Comparison of ENCODE assay signal across 39 cellular contexts in the genomic region with DNA sequence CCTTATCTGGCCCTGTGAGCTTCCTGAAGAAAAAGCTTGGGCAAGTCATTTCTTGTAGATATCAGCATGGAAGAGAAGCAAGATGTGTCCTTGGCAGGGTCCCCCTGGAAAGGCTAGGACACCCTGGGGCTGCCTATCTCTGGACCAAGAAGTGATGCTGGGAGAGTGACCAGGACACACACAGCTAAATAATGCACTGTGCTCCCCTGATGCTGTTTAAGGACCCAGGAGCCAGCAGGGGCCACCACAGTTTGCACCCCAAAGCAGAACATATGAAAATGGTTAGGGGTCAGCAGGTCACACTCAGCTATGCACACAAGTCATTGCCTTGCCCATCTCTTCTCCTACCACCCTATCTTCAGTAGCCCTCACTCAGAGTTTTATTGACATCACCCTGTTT. TPM values are rescaled to one million over a fixed set of nuclear protein-coding genes. Genes with fewer than 3 reads are reported as not detected.
"Had no signal": no experiment of that assay in that cellular context is flagged by ENCODE, and none has a peak within 500 bp of the region (broad histone marks: within the 10 kb centered on the region; RNA-seq: fewer than 3 reads in every experiment).

No MANE protein-coding gene starts in this region.

- DNase-seq: Karpas-422, Kasumi-1, MG63, MM.1S, MV-4-11, NCI-H1048, NCI-H1092, NCI-H1092 treated with DMSO at 0.1 percent for 48 hours, NCI-H1105, NCI-H1105 treated with DMSO at 0.1 percent for 48 hours, NCI-H1417, NCI-H1417 treated with DMSO at 0.1 percent for 48 hours, NCI-H1436, NCI-H1436 treated with DMSO at 0.1 percent for 48 hours, NCI-H146, NCI-H1694, NCI-H1694 treated with DMSO at 0.1 percent for 48 hours, NCI-H187, NCI-H187 treated with DMSO at 0.1 percent for 48 hours, NCI-H1930, NCI-H2029, NCI-H2029 treated with DMSO at 0.1 percent for 48 hours, NCI-H2081, NCI-H2081 treated with DMSO at 0.1 percent for 48 hours, NCI-H2107, NCI-H2171, NCI-H2171 treated with DMSO at 0.1 percent for 48 hours, NCI-H2227 treated with DMSO at 0.1 percent for 48 hours, NCI-H226, NCI-H345, NCI-H446, NCI-H446 treated with DMSO at 0.1 percent for 48 hours, NCI-H510A, NCI-H510A treated with DMSO at 0.1 percent for 48 hours had no signal

- H3K9ac ChIP-seq: KMS-11 had no signal

- H3K9me3 ChIP-seq: MG63 had no signal

- H3K4me3 ChIP-seq: MG63 had no signal

- H3K27ac ChIP-seq: KMS-11 had no signal

- H3K36me3 ChIP-seq: MG63 had no signal

- H3K4me2 ChIP-seq: KMS-11 had no signal

- H3K27me3 ChIP-seq: MG63 had no signal

RNA-seq across cellular contexts. Expression of gene GPR26, which starts 47.9 kb away (rescaled TPM):
- total RNA-seq: LHCN-M2, M059J, MCF 10A, NCI-H460 had no signal
